ENCODE assay signal across 8 cellular contexts in the genomic region with DNA sequence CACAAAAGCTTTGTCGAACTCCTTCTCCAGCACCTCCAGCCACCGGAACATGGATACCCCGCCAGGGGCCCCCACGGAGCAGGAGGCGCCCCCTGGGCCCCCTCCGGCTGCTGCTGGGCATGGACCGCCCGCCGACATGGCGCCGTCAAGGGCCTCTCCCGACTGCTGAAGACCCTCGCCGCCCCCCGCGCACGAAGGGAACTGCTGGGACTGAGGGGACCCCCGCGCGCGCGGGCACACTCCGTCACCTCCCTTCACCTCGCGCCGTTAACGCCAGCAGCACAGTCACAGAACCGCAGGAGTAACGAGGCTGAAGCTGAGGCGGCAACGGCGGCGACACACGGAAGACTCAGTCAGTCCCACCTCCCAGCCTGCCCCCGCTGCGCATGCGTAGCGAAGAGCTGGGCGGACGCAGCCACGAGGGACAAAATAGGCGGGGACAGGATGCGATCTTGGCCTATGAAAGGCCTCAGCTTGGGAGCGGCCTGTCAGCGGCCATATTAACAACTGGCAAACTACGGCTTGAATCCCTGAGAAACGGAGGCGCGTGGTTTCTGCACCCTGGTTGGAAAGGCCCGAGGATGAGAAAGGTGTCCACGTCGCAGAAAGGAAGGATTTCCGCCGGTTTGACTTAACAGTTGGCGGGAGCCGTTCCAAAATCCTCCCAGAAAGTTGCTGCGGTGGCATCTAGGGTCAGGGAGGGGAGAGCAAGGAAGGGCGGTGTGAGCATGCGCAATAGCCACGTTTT. TPM values are rescaled to one million over a fixed set of nuclear protein-coding genes. Genes with fewer than 3 reads are reported as not detected.
DNase-seq lines count a peak whose midpoint lies in the region; ATAC-seq and TF ChIP-seq lines count a peak whose summit lies in the region.

Gene GOPC (minus strand): TSS at position 361 of the 748 bp plus-strand sequence. CDS start 223 bp downstream, at position 138.

- H4K20me1 ChIP-seq in PC-3 (ENCODE audit: low read length): no peaks in the 10 kb centered on the region

- H3K4me1 ChIP-seq in PC-3 (ENCODE audit: insufficient read depth, low read length): peaks cover 21% of the 10 kb centered on the region; the same call in 1 of the 2 replicates
- H3K4me1 ChIP-seq in mucosa of rectum (ENCODE audit: control insufficient read depth in 2 of 2, insufficient read depth in 2 of 2, low read length in 2 of 2): peaks cover 11 to 32% of the 10 kb centered on the region in 2 donors

- CTCF ChIA-PET in PC-3 (lab: Charles Lee): interaction anchor here (0.5 to 1.0 kb wide), 3 partner anchors 119 to 168 kb away, joined by 3 to 4 read pairs (median 3); no protein-coding TSS in a partner anchor

- H3K36me3 ChIP-seq in PC-3 (ENCODE audit: low read depth, low read length) (peaks cover 6% of the 10 kb centered on the region), mucosa of rectum (ENCODE audit: control insufficient read depth in 2 of 2, insufficient read depth in 2 of 2, low read length in 2 of 2) (peaks cover 0 to 3% of the 10 kb centered on the region in 2 donors)

- intact Hi-C loops in PC-3 (cut with micrococcal nuclease): loop anchor here (2.0 to 5.0 kb wide), 3 partner anchors 46 to 200 kb away; partner anchors contain the start of gene NUS1

- peak within 1 kb of the TSS; percentile 90 for H3K9ac ChIP-seq in PC-3 (ENCODE audit: low read length)
- H3K9ac ChIP-seq in mucosa of rectum (ENCODE audit: low read depth in 1 of 2, low read length in 2 of 2): peak within 1 kb of the TSS; percentile 94 to 97

- peak; percentile 92 for DNase-seq in DMS153 treated with DMSO at 0.1 percent for 48 hours (lab: John Stamatoyannopoulos, UW; ENCODE audit: unreplicated experiment)
- peak; percentile 96 for DNase-seq in PC-3
- DNase-seq in activated T-cell treated with anti-CD3 and anti-CD28 coated beads, Interleukin-2, amount 50 U/mL, for 1 hour: peak; percentile 91
- DNase-seq in erythroblast (lab: John Stamatoyannopoulos, UW): peak; percentile 98 to 99
- DNase-seq in stimulated activated CD8-positive, alpha-beta memory T cell treated with anti-CD3 and anti-CD28 coated beads, Interleukin-4, amount 100 ng/mL, for 48 hours: peak; percentile 92

- H3K79me2 ChIP-seq in PC-3 (ENCODE audit: low read length): peaks cover 49% of the 10 kb centered on the region

- POLR2A ChIA-PET in PC-3 (lab: Charles Lee; ENCODE audit: unreplicated experiment): interaction anchor here (0.6 to 0.7 kb wide), 3 partner anchors 220 to 767 kb away, joined by 3 to 7 read pairs (median 4); no protein-coding TSS in a partner anchor

- H3K4me2 ChIP-seq in PC-3 (ENCODE audit: low read length): peak within 1 kb of the TSS; percentile 89

- no peak for TF ChIP-seq RAD21 in Ishikawa (IDR thresholded peaks at IDR 0.05; ENCODE audit: low read depth)

- H3F3A ChIP-seq in PC-3 (ENCODE audit: low read length, unreplicated experiment): no peaks in the 10 kb centered on the region

- TF ChIP-seq CTCF in PC-3 (conservative IDR thresholded peaks at IDR 0.05; ENCODE audit: low read depth, low read length): 0 out of 2 replicates have a peak, but pooled peaks have one; percentile 12

- no peaks in the 10 kb centered on the region for H3K9me3 ChIP-seq in PC-3 (ENCODE audit: low read length)
- no peaks in the 10 kb centered on the region for H3K9me3 ChIP-seq in mucosa of rectum (ENCODE audit: control insufficient read depth in 2 of 2, low read length in 2 of 2)

- H3K27me3 ChIP-seq in PC-3 (ENCODE audit: low read length) (no peaks in the 10 kb centered on the region), mucosa of rectum (ENCODE audit: control insufficient read depth in 2 of 2, insufficient read depth in 2 of 2, low read length in 2 of 2) (no peaks in the 10 kb centered on the region)

- no TSS peak for BruUV-seq in PC-3 (replicated peaks; lab: Mats Ljungman, UMichigan)

- H3K27ac ChIP-seq in PC-3 (ENCODE audit: low read length): peak within 1 kb of the TSS; percentile 92
- peak within 1 kb of the TSS; percentile 95 to 97 for H3K27ac ChIP-seq in mucosa of rectum (ENCODE audit: low read depth in 2 of 2, low read length in 2 of 2)

- peak; percentile 93 for TF ChIP-seq POLR2A in erythroblast (IDR thresholded peaks at IDR 0.05; ENCODE audit: low read length)

- H2AFZ ChIP-seq in PC-3 (ENCODE audit: low read length): peak within 1 kb of the TSS; percentile 93

- H3K9me2 ChIP-seq in PC-3 (replicated peaks; ENCODE audit: low read length): no peaks in the 10 kb centered on the region

- H3K4me3 ChIP-seq in PC-3 (ENCODE audit: low read length) (peak within 1 kb of the TSS; percentile 93), mucosa of rectum (ENCODE audit: low read length in 2 of 2) (peak within 1 kb of the TSS; percentile 93 to 98)

- TF ChIP-seq EP300 in Ishikawa (IDR thresholded peaks at IDR 0.05; ENCODE audit: borderline replicate concordance): no peak

- ATAC-seq in GM21576 (IDR thresholded peaks at IDR 0.05; ENCODE audit: unreplicated experiment) (peak; percentile 92), PC-3 (peak; percentile 93)

TF ChIP-seq in Ishikawa, 13 proteins besides CTCF, POLR2A, EP300 and RAD21:
- TF ChIP-seq FOXM1 (IDR thresholded peaks at IDR 0.05; ENCODE audit: borderline replicate concordance, low read depth) (no peak), YY1 (IDR thresholded peaks at IDR 0.05; ENCODE audit: low read depth) (peak; percentile 97), TCF12 (IDR thresholded peaks at IDR 0.05; ENCODE audit: low read depth) (no peak), EGR1 (IDR thresholded peaks at IDR 0.05) (no peak), CREB1 (IDR thresholded peaks at IDR 0.05; ENCODE audit: low read depth) (no peak), ZBTB7A (IDR thresholded peaks at IDR 0.05; ENCODE audit: low read depth) (peak; percentile 96), REST (IDR thresholded peaks at IDR 0.05; ENCODE audit: low read depth) (no peak), MAX (IDR thresholded peaks at IDR 0.05) (peak; percentile 88), TEAD4 (IDR thresholded peaks at IDR 0.05) (no peak), CEBPB (IDR thresholded peaks at IDR 0.05) (no peak), NFIC (IDR thresholded peaks at IDR 0.05) (no peak), TAF1 (IDR thresholded peaks at IDR 0.05; ENCODE audit: low read depth) (peak; percentile 68)
- TF ChIP-seq, protein P1, sequence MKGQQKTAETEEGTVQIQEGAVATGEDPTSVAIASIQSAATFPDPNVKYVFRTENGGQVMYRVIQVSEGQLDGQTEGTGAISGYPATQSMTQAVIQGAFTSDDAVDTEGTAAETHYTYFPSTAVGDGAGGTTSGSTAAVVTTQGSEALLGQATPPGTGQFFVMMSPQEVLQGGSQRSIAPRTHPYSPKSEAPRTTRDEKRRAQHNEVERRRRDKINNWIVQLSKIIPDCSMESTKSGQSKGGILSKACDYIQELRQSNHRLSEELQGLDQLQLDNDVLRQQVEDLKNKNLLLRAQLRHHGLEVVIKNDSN (IDR thresholded peaks at IDR 0.05): peak; percentile 87

RNA-seq across cellular contexts. Expression of gene GOPC, which starts in this region (rescaled TPM):
- total RNA-seq in PC-3 (2014; rRNA removed): 15.8 and 17.1 TPM in 2 replicates

Comparison
In these comparisons a context has a peak if more than half of its experiments do, and no peak if none do; other contexts are left out.
1. Peak in every context shown above with its lines: DNase-seq, ATAC-seq, H3K4me3 ChIP-seq and H3K27ac ChIP-seq.